Comparison of ENCODE assay signal across 2 cellular contexts in genomic region chrX:107851215-107851614, GRCh38.
TF ChIP-seq lines count a peak whose summit lies in the region.

No MANE protein-coding gene starts in this region.

TF ChIP-seq in HCT116, 20 proteins besides CTCF, POLR2A, EP300 and RAD21:
- no peak for TF ChIP-seq EZH2phosphoT487 (IDR thresholded peaks at IDR 0.05; ENCODE audit: borderline replicate concordance)
- no peak for TF ChIP-seq CEBPB (IDR thresholded peaks at IDR 0.05; ENCODE audit: low read depth)
- TF ChIP-seq ZNF274 (IDR thresholded peaks at IDR 0.05; ENCODE audit: low read depth, low read length) = no peak
- no peak for TF ChIP-seq YY1 (IDR thresholded peaks at IDR 0.05; ENCODE audit: extremely low read depth, insufficient replicate concordance, low read depth, low read length)
- no peak for TF ChIP-seq TCF7L2 (IDR thresholded peaks at IDR 0.05; ENCODE audit: borderline replicate concordance, extremely low read depth, insufficient read depth, insufficient read length)
- no peak for TF ChIP-seq EGR1 (IDR thresholded peaks at IDR 0.05; ENCODE audit: low read depth)
- TF ChIP-seq MAX (IDR thresholded peaks at IDR 0.05) = no peak
- TF ChIP-seq SRF (IDR thresholded peaks at IDR 0.05; ENCODE audit: low read depth) = no peak
- no peak for TF ChIP-seq SIN3A (IDR thresholded peaks at IDR 0.05; ENCODE audit: low read depth)
- no peak for TF ChIP-seq REST (IDR thresholded peaks at IDR 0.05; ENCODE audit: low read depth)

TF ChIP-seq in endothelial cell of umbilical vein, 7 proteins besides CTCF, POLR2A, EP300 and RAD21:
- TF ChIP-seq GATA2 (IDR thresholded peaks at IDR 0.05; ENCODE audit: insufficient read depth, insufficient read length, low read depth, low read length) (no peak), POLR2AphosphoS5 (IDR thresholded peaks at IDR 0.05; ENCODE audit: insufficient read depth, low read depth, low read length) (no peak), EZH2 (IDR thresholded peaks at IDR 0.05; ENCODE audit: borderline replicate concordance, low read depth, low read length, severe bottlenecking) (no peak), FOS (IDR thresholded peaks at IDR 0.05; ENCODE audit: borderline replicate concordance, insufficient read depth, low read length) (no peak), MYC (IDR thresholded peaks at IDR 0.05; ENCODE audit: low read depth, low read length) (no peak), JUN (IDR thresholded peaks at IDR 0.05; ENCODE audit: borderline replicate concordance, insufficient read depth, insufficient read length, low read depth) (no peak), MAX (IDR thresholded peaks at IDR 0.05; ENCODE audit: insufficient read depth, insufficient read length) (no peak)
